Comparison of ENCODE assay signal across 18 cellular contexts in the genomic region with DNA sequence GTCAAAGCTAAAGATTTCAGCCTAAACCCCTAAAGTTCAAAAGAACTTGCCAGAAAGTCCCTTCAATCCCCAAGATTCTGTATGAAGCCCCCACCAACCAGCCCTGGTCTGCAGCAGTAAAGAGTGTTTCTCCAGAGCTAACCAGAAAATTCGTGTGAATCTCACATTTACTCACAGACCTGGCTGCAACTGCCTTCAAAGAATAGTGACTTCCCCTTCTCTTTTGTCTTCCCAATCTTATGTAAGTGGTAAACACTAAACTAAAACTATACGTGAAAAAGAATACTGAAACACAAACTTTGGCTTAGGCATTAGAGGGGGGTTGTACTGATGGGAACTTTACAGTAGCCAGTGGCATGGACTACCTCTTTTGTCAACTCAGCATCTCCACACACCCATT. TPM values are rescaled to one million over a fixed set of nuclear protein-coding genes. Genes with fewer than 3 reads are reported as not detected.
DNase-seq lines count a peak whose midpoint lies in the region; ATAC-seq, FAIRE-seq and TF ChIP-seq lines count a peak whose summit lies in the region.
"Had no signal": no experiment of that assay in that cellular context is flagged by ENCODE, and none has a peak within 500 bp of the region (broad histone marks: within the 10 kb centered on the region; RNA-seq: fewer than 3 reads in every experiment).

No MANE protein-coding gene starts in this region.

- CTCF ChIA-PET in activated CD8-positive, alpha-beta T cell treated with anti-CD3 and anti-CD28 coated beads, Interleukin-2, amount 10 ng/mL, durations not matched to agents 7 days and 5 days (lab: Charles Lee) = no interaction called here

- no peak overlapping the region for H3K4me3 ChIP-seq in pancreas
- H3K4me3 ChIP-seq: BLaER1 had no signal

- no peaks in the 10 kb centered on the region for H3K36me3 ChIP-seq in pancreas
- H3K36me3 ChIP-seq: BLaER1 had no signal

- H3K9me3 Mint-ChIP-seq in activated T-cell treated with anti-CD3 and anti-CD28 coated beads, Interleukin-2, amount 50 U/mL, for 72 hours = peaks cover 0 to 2% of the 10 kb centered on the region in 2 donors
- H3K9me3 Mint-ChIP-seq in activated CD8-positive, alpha-beta T cell treated with anti-CD3 and anti-CD28 coated beads, Interleukin-2, amount 10 ng/mL, durations not matched to agents 7 days and 5 days (ENCODE audit: insufficient read depth) = no peaks in the 10 kb centered on the region
- H3K9me3 Mint-ChIP-seq: CD8-positive, alpha-beta memory T cell had no signal

- no peak for FAIRE-seq in pancreas (lab: Jason Lieb, UNC)
- FAIRE-seq: GM19239 had no signal

- peaks cover 31% of the 10 kb centered on the region for H3K27me3 Mint-ChIP-seq in activated T-cell treated with anti-CD3 and anti-CD28 coated beads, Interleukin-2, amount 50 U/mL, for 72 hours (ENCODE audit: low read depth)
- H3K27me3 Mint-ChIP-seq in activated CD8-positive, alpha-beta T cell treated with anti-CD3 and anti-CD28 coated beads, Interleukin-2, amount 10 ng/mL, durations not matched to agents 7 days and 5 days (ENCODE audit: low read depth) = peaks cover 2% of the 10 kb centered on the region
- H3K27me3 Mint-ChIP-seq: IgD-negative memory B cell had no signal

- H3K4me3 Mint-ChIP-seq in activated T-cell treated with anti-CD3 and anti-CD28 coated beads, Interleukin-2, amount 50 U/mL, for 72 hours = peak overlapping the region; percentile 19 to 69
- H3K4me3 Mint-ChIP-seq in activated CD8-positive, alpha-beta T cell treated with anti-CD3 and anti-CD28 coated beads, Interleukin-2, amount 10 ng/mL, durations not matched to agents 7 days and 5 days = no peak overlapping the region
- H3K4me3 Mint-ChIP-seq: CD8-positive, alpha-beta memory T cell; IgD-negative memory B cell had no signal

- intact Hi-C loops in pancreas (cut with DNase I) = no loop called here

- no peaks in the 10 kb centered on the region for H3K27me3 ChIP-seq in pancreas
- H3K27me3 ChIP-seq: BLaER1 had no signal

- no peak overlapping the region for H3K27ac ChIP-seq in pancreas
- H3K27ac ChIP-seq: BLaER1 had no signal

- H3K36me3 Mint-ChIP-seq in activated T-cell treated with anti-CD3 and anti-CD28 coated beads, Interleukin-2, amount 50 U/mL, for 72 hours (ENCODE audit: insufficient read depth in 2 of 2) = no peaks in the 10 kb centered on the region
- no peaks in the 10 kb centered on the region for H3K36me3 Mint-ChIP-seq in activated CD8-positive, alpha-beta T cell treated with anti-CD3 and anti-CD28 coated beads, Interleukin-2, amount 10 ng/mL, durations not matched to agents 7 days and 5 days (ENCODE audit: low read depth)
- H3K36me3 Mint-ChIP-seq: CD8-positive, alpha-beta memory T cell; IgD-negative memory B cell had no signal

- ATAC-seq in activated T-cell treated with anti-CD3 and anti-CD28 coated beads, Interleukin-2, amount 50 U/mL, for 72 hours (replicated peaks in 1 of 2) = peak; percentile 68 to 77
- ATAC-seq in HG02610 (IDR thresholded peaks at IDR 0.05; ENCODE audit: unreplicated experiment) (peak; percentile 57), pancreas (no peak)
- ATAC-seq in activated CD8-positive, alpha-beta T cell treated with anti-CD3 and anti-CD28 coated beads, Interleukin-2, amount 10 ng/mL, durations not matched to agents 7 days and 5 days = no peak
- ATAC-seq: HCT116 had no signal

- H3K4me1 ChIP-seq in pancreas = no peaks in the 10 kb centered on the region
- H3K4me1 ChIP-seq: BLaER1, Caco-2 had no signal

- peaks cover 16% of the 10 kb centered on the region for H3K4me1 Mint-ChIP-seq in activated T-cell treated with anti-CD3 and anti-CD28 coated beads, Interleukin-2, amount 50 U/mL, for 72 hours (ENCODE audit: low read depth)
- H3K4me1 Mint-ChIP-seq in activated CD8-positive, alpha-beta T cell treated with anti-CD3 and anti-CD28 coated beads, Interleukin-2, amount 10 ng/mL, durations not matched to agents 7 days and 5 days (ENCODE audit: low read depth) = no peaks in the 10 kb centered on the region
- H3K4me1 Mint-ChIP-seq: CD8-positive, alpha-beta memory T cell; IgD-negative memory B cell had no signal

- H3K27ac Mint-ChIP-seq in activated T-cell treated with anti-CD3 and anti-CD28 coated beads, Interleukin-2, amount 50 U/mL, for 72 hours = peak overlapping the region; percentile 76
- H3K27ac Mint-ChIP-seq in activated CD8-positive, alpha-beta T cell treated with anti-CD3 and anti-CD28 coated beads, Interleukin-2, amount 10 ng/mL, durations not matched to agents 7 days and 5 days = no peak overlapping the region
- H3K27ac Mint-ChIP-seq: IgD-negative memory B cell had no signal

- peak; percentile 9 for DNase-seq in activated T-cell treated with anti-CD3 and anti-CD28 coated beads, Interleukin-2, amount 50 U/mL, for 72 hours
- DNase-seq in activated T-cell treated with anti-CD3 and anti-CD28 coated beads for 4 hours = no peak
- peak; percentile 10 for DNase-seq in pons (ENCODE audit: low spot score)
- no peak for DNase-seq in activated CD8-positive, alpha-beta T cell treated with anti-CD3 and anti-CD28 coated beads, Interleukin-2, amount 10 ng/mL, durations not matched to agents 7 days and 5 days
- DNase-seq in pancreas = no peak
- DNase-seq in GM10266 (ENCODE audit: extremely low spot score) = no peak
- DNase-seq: 8988T; AML-193; Caco-2; CD8-positive, alpha-beta memory T cell; DND-41; GDM1; KG1 had no signal

- WGBS in pancreas, 2 donors = 76 to 84% methylated on average over 2 of the region's 2 CpGs

- POLR2A ChIA-PET in activated CD8-positive, alpha-beta T cell treated with anti-CD3 and anti-CD28 coated beads, Interleukin-2, amount 10 ng/mL, durations not matched to agents 7 days and 5 days (lab: Charles Lee) = interaction anchor here (0.7 kb wide), 1 partner anchor 414 kb away, joined by 3 read pairs; no protein-coding TSS in a partner anchor

- TF ChIP-seq CTCF in pancreas (IDR thresholded peaks at IDR 0.05) (no peak), GM10266 (IDR thresholded peaks at IDR 0.05; ENCODE audit: control insufficient read depth, insufficient read depth, low read depth, missing control alignments) (no peak)

- H3K9me3 ChIP-seq in pancreas = no peaks in the 10 kb centered on the region
- H3K9me3 ChIP-seq: BLaER1, Caco-2 had no signal

RNA-seq across cellular contexts. Expression of a gene that starts 50.6 kb away (rescaled TPM):
- 10 to 100 TPM in 1 of 2 donors, 1 to 10 TPM in 1; 3.8 to 13.8 TPM for total RNA-seq in activated T-cell treated with anti-CD3 and anti-CD28 coated beads, Interleukin-2, amount 50 U/mL, for 72 hours
- total RNA-seq in activated CD8-positive, alpha-beta T cell treated with anti-CD3 and anti-CD28 coated beads, Interleukin-2, amount 10 ng/mL, durations not matched to agents 7 days and 5 days = 1 to 10 TPM; 7.0 to 8.4 TPM
- total RNA-seq in pancreas = 10 to 100 TPM; 16.6 to 24.0 (median 20.7) TPM
- polyA plus RNA-seq in pancreas = 1 to 10 TPM; 3.9 to 6.7 TPM

Comparison
In these comparisons a context has a peak if more than half of its experiments do, and no peak if none do; other contexts are left out.
1. DNase-seq: peak in activated T-cell treated with anti-CD3 and anti-CD28 coated beads, Interleukin-2, amount 50 U/mL, for 72 hours (2 of 2) and pons (single experiment); none in activated T-cell treated with anti-CD3 and anti-CD28 coated beads for 4 hours (single experiment), activated CD8-positive, alpha-beta T cell treated with anti-CD3 and anti-CD28 coated beads, Interleukin-2, amount 10 ng/mL, durations not matched to agents 7 days and 5 days (single experiment), pancreas (0 of 6) and GM10266 (single experiment).
2. ATAC-seq: peak in activated T-cell treated with anti-CD3 and anti-CD28 coated beads, Interleukin-2, amount 50 U/mL, for 72 hours (2 of 2) and HG02610 (single experiment); none in activated CD8-positive, alpha-beta T cell treated with anti-CD3 and anti-CD28 coated beads, Interleukin-2, amount 10 ng/mL, durations not matched to agents 7 days and 5 days (single experiment) and pancreas (0 of 4).